1 cellular context compared by ENCODE assay signal in genomic region chr6:158242071-158242606, GRCh38.
TF ChIP-seq lines count a peak whose summit lies in the region.

No MANE protein-coding gene starts in this region.

TF ChIP-seq in GM23338, 12 proteins besides CTCF, POLR2A, EP300 and RAD21 (continued from another document):
- TF ChIP-seq ZNF462 (CRISPR knock-in tag; IDR thresholded peaks at IDR 0.05) (no peak), REST (IDR thresholded peaks at IDR 0.05; ENCODE audit: unreplicated experiment) (no peak), POLR2AphosphoS5 (IDR thresholded peaks at IDR 0.05; ENCODE audit: low read depth) (no peak), STAT1 (IDR thresholded peaks at IDR 0.05; ENCODE audit: unreplicated experiment) (no peak), EZH2 (IDR thresholded peaks at IDR 0.05; ENCODE audit: low read depth, unreplicated experiment) (no peak), NANOG (IDR thresholded peaks at IDR 0.05; ENCODE audit: borderline replicate concordance) (no peak), CREB1 (CRISPR knock-in tag; IDR thresholded peaks at IDR 0.05; ENCODE audit: low read depth) (no peak)
